8 cellular contexts compared by ENCODE assay signal in the genomic region with DNA sequence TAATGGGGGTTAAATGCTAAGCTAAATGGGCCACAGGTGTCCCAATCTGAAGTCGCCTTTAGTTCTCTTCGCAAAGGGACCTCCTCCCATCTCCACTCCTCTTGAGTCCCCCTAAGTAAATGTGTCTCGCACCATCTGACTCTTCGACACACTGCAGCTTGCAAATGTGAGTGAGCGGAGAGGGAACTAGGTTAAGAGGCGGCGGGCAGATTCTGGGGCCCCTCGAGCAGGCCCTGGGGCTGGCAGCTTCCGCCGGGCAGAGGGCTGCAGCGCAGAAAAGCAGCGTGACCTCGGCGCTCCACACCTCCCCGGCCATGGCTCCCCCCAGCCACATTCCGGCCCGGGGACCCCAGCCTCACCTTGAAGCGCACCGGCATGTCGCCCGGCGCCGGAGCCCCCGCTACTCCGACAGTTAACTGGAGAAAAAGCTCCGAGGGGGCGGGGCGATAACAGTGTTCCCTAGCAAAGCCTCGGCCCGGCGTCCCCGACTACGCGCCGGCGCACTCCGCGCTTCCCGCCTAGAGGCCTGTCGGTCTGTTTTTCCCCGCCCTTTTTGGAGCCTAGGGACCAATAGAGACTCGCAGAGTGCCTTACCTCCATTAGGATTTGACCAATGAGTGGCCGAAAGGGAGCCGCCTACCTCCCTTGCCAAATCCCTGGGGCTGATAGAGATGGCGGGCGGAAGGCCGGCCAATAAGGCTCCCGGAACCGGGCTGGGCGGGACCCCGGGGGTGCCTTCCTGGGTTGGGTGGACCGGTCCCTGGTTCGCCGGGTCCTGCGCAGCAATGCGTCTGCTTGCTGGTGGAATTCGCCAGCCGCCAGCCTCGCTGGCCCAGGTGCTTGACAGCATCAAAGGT. TPM values are rescaled to one million over a fixed set of nuclear protein-coding genes. Genes with fewer than 3 reads are reported as not detected.
DNase-seq lines count a peak whose midpoint lies in the region; ATAC-seq and TF ChIP-seq lines count a peak whose summit lies in the region.

A gene with protein sequence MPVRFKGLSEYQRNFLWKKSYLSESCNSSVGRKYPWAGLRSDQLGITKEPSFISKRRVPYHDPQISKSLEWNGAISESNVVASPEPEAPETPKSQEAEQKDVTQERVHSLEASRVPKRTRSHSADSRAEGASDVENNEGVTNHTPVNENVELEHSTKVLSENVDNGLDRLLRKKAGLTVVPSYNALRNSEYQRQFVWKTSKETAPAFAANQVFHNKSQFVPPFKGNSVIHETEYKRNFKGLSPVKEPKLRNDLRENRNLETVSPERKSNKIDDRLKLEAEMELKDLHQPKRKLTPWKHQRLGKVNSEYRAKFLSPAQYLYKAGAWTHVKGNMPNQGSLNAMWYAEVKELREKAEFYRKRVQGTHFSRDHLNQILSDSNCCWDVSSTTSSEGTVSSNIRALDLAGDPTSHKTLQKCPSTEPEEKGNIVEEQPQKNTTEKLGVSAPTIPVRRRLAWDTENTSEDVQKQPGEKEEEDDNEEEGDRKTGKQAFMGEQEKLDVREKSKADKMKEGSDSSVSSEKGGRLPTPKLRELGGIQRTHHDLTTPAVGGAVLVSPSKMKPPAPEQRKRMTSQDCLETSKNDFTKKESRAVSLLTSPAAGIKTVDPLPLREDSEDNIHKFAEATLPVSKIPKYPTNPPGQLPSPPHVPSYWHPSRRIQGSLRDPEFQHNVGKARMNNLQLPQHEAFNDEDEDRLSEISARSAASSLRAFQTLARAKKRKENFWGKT (minus strand): TSS at position 494 of the 857 bp plus-strand sequence. CDS start 117 bp downstream, at position 377.

- no peak within 1 kb of the TSS for H3K27ac ChIP-seq in RWPE2 (ENCODE audit: poor library complexity, severe bottlenecking)

- peaks cover 29% of the 10 kb centered on the region for H3K4me1 Mint-ChIP-seq in activated T-helper 2 cell treated with anti-CD3 and anti-CD28 coated beads, Interferon-gamma antibody, Interleukin-2, Interleukin-4, amounts not matched to agents 10 μg/mL and 5 μg/mL and 100 μg/mL, durations not matched to agents 14 hours and 24 hours and 36 hours (ENCODE audit: low read depth)
- peaks cover 43 to 58% of the 10 kb centered on the region in 2 donors for H3K4me1 Mint-ChIP-seq in natural killer cell treated with Interleukin-12 subunit alpha and Interleukin-12 subunit beta and Interleukin-15 and Interleukin-18, amount 100 ng/mL, for 72 hours (ENCODE audit: low read depth in 2 of 2)

- H3K4me3 ChIP-seq in RWPE2 (ENCODE audit: severe bottlenecking): peak within 1 kb of the TSS; percentile 64
- H3K4me3 ChIP-seq in fibroblast of pulmonary artery (replicated peaks; ENCODE audit: low read depth, low read length): peak within 1 kb of the TSS; percentile 64

- TF ChIP-seq CTCF in RWPE2 (IDR thresholded peaks at IDR 0.05; ENCODE audit: poor library complexity, severe bottlenecking) (no peak), fibroblast of pulmonary artery (IDR thresholded peaks at IDR 0.05; ENCODE audit: low read length, missing control alignments) (no peak)

- peaks cover 8% of the 10 kb centered on the region; the same call in 1 of the 2 replicates for H3K36me3 ChIP-seq in RWPE2 (ENCODE audit: low read depth)

- peaks cover 7% of the 10 kb centered on the region for H3K27me3 Mint-ChIP-seq in activated T-helper 2 cell treated with anti-CD3 and anti-CD28 coated beads, Interferon-gamma antibody, Interleukin-2, Interleukin-4, amounts not matched to agents 10 μg/mL and 5 μg/mL and 100 μg/mL, durations not matched to agents 14 hours and 24 hours and 36 hours (ENCODE audit: low read depth)
- H3K27me3 Mint-ChIP-seq in natural killer cell treated with Interleukin-12 subunit alpha and Interleukin-12 subunit beta and Interleukin-15 and Interleukin-18, amount 100 ng/mL, for 72 hours: no peaks in the 10 kb centered on the region

- H3K27me3 ChIP-seq in RWPE2 (ENCODE audit: insufficient read depth, poor library complexity, severe bottlenecking): no peaks in the 10 kb centered on the region

- intact Hi-C loops in activated T-helper 2 cell treated with anti-CD3 and anti-CD28 coated beads, Interferon-gamma antibody, Interleukin-2, Interleukin-4, amounts not matched to agents 10 μg/mL and 5 μg/mL and 100 μg/mL, durations not matched to agents 14 hours and 24 hours and 36 hours (cut with micrococcal nuclease): loop anchor here (1.0 to 10.0 kb wide), 4 partner anchors 279 to 473 kb away; a partner anchor contains a TSS

- no peaks in the 10 kb centered on the region for H3K9me3 Mint-ChIP-seq in activated T-helper 2 cell treated with anti-CD3 and anti-CD28 coated beads, Interferon-gamma antibody, Interleukin-2, Interleukin-4, amounts not matched to agents 10 μg/mL and 5 μg/mL and 100 μg/mL, durations not matched to agents 14 hours and 24 hours and 36 hours
- H3K9me3 Mint-ChIP-seq in natural killer cell treated with Interleukin-12 subunit alpha and Interleukin-12 subunit beta and Interleukin-15 and Interleukin-18, amount 100 ng/mL, for 72 hours: no peaks in the 10 kb centered on the region

- peak; percentile 98 for ATAC-seq in RWPE2 (ENCODE audit: low read depth)
- ATAC-seq in natural killer cell treated with Interleukin-12 subunit alpha and Interleukin-12 subunit beta and Interleukin-15 and Interleukin-18, amount 100 ng/mL, for 72 hours: peak; percentile 99
- peak; percentile 98 for ATAC-seq in stimulated activated naive CD8-positive, alpha-beta T cell treated with anti-CD3 and anti-CD28 coated beads, Interleukin-15, Interleukin-2, amounts not matched to agents 100 U/mL and 50 U/mL, for 24 hours

- peak within 1 kb of the TSS; percentile 87 for H3K4me3 Mint-ChIP-seq in activated T-helper 2 cell treated with anti-CD3 and anti-CD28 coated beads, Interferon-gamma antibody, Interleukin-2, Interleukin-4, amounts not matched to agents 10 μg/mL and 5 μg/mL and 100 μg/mL, durations not matched to agents 14 hours and 24 hours and 36 hours (ENCODE audit: low read depth)
- peak within 1 kb of the TSS; percentile 93 for H3K4me3 Mint-ChIP-seq in natural killer cell treated with Interleukin-12 subunit alpha and Interleukin-12 subunit beta and Interleukin-15 and Interleukin-18, amount 100 ng/mL, for 72 hours

- H3K4me1 ChIP-seq in RWPE2 (ENCODE audit: insufficient read depth, poor library complexity, severe bottlenecking): peaks cover 16% of the 10 kb centered on the region

- peak within 1 kb of the TSS; percentile 36 for H3K27ac Mint-ChIP-seq in activated T-helper 2 cell treated with anti-CD3 and anti-CD28 coated beads, Interferon-gamma antibody, Interleukin-2, Interleukin-4, amounts not matched to agents 10 μg/mL and 5 μg/mL and 100 μg/mL, durations not matched to agents 14 hours and 24 hours and 36 hours
- peak within 1 kb of the TSS; percentile 78 to 86 for H3K27ac Mint-ChIP-seq in natural killer cell treated with Interleukin-12 subunit alpha and Interleukin-12 subunit beta and Interleukin-15 and Interleukin-18, amount 100 ng/mL, for 72 hours

- DNase-seq in EH (ENCODE audit: low read depth) (peak; percentile 99), H4 (ENCODE audit: low spot score) (peak; percentile 97), LoVo (ENCODE audit: low spot score) (peak; percentile 100), RWPE2 (ENCODE audit: low spot score) (peak; percentile 94), fibroblast of pulmonary artery (ENCODE audit: low read depth) (peak; percentile 98)
- DNase-seq in activated T-helper 2 cell treated with anti-CD3 and anti-CD28 coated beads, Interferon-gamma antibody, Interleukin-2, Interleukin-4, amounts not matched to agents 10 μg/mL and 5 μg/mL and 100 μg/mL, durations not matched to agents 14 hours and 24 hours and 36 hours (ENCODE audit: low spot score): peak; percentile 95
- peak; percentile 98 for DNase-seq in natural killer cell treated with Interleukin-12 subunit alpha and Interleukin-12 subunit beta and Interleukin-15 and Interleukin-18, amount 100 ng/mL, for 72 hours (ENCODE audit: low spot score)
- DNase-seq in stimulated activated naive CD8-positive, alpha-beta T cell treated with anti-CD3 and anti-CD28 coated beads, Interleukin-15, Interleukin-2, amounts not matched to agents 100 U/mL and 50 U/mL, for 24 hours: peak; percentile 97

- H3K36me3 Mint-ChIP-seq in activated T-helper 2 cell treated with anti-CD3 and anti-CD28 coated beads, Interferon-gamma antibody, Interleukin-2, Interleukin-4, amounts not matched to agents 10 μg/mL and 5 μg/mL and 100 μg/mL, durations not matched to agents 14 hours and 24 hours and 36 hours (ENCODE audit: low read depth): peaks cover 7% of the 10 kb centered on the region
- H3K36me3 Mint-ChIP-seq in natural killer cell treated with Interleukin-12 subunit alpha and Interleukin-12 subunit beta and Interleukin-15 and Interleukin-18, amount 100 ng/mL, for 72 hours: no peaks in the 10 kb centered on the region

- no peaks in the 10 kb centered on the region for H3K9me3 ChIP-seq in RWPE2 (ENCODE audit: severe bottlenecking)

RNA-seq across cellular contexts. Expression of the gene that starts here (rescaled TPM):
- 8.4 and 13.4 TPM in 2 replicates for total RNA-seq in H4 (2014; rRNA removed; shearing (Covaris generic))
- total RNA-seq in activated T-helper 2 cell treated with anti-CD3 and anti-CD28 coated beads, Interferon-gamma antibody, Interleukin-2, Interleukin-4, amounts not matched to agents 10 μg/mL and 5 μg/mL and 100 μg/mL, durations not matched to agents 14 hours and 24 hours and 36 hours: 13.1 and 14.8 TPM in 2 replicates
- 10 to 100 TPM; 34.1 to 60.0 TPM for total RNA-seq in natural killer cell treated with Interleukin-12 subunit alpha and Interleukin-12 subunit beta and Interleukin-15 and Interleukin-18, amount 100 ng/mL, for 72 hours
